Comparison of ENCODE assay signal across 29 cellular contexts in the genomic region with DNA sequence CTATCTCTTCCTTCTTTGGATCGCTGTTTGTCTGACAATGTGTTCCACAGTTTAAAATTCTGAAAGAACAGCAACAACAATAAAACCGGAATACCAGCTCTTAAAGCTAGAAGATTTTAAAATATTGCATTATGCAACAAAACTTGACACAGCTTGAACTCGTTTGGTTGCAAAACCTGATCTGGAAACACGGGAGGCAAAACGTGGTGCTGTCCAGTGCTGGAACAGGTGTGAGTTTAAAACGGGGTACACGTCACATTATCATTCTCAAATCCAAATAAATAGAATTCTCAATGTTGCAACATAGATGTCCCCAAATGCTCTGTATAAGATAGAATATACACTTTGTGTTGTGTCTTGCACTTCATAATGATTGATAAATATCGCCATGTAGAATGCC.
DNase-seq lines count a peak whose midpoint lies in the region; TF ChIP-seq lines count a peak whose summit lies in the region.
"Had no signal": no experiment of that assay in that cellular context is flagged by ENCODE, and none has a peak within 500 bp of the region (broad histone marks: within the 10 kb centered on the region; RNA-seq: fewer than 3 reads in every experiment).

No MANE protein-coding gene starts in this region.

- no peaks in the 10 kb centered on the region for H3K9me3 ChIP-seq in colonic mucosa
- H3K9me3 ChIP-seq in WERI-Rb-1 (ENCODE audit: severe bottlenecking): no peaks in the 10 kb centered on the region
- H3K9me3 ChIP-seq: heart left ventricle, left ventricle myocardium inferior, spleen, tibial nerve had no signal

- TF ChIP-seq RAD21 in Ishikawa (IDR thresholded peaks at IDR 0.05; ENCODE audit: low read depth): no peak

- no peak overlapping the region for H3K4me3 Mint-ChIP-seq in activated naive CD4-positive, alpha-beta T cell treated with anti-CD3 and anti-CD28 coated beads, Interleukin-2, amount 50 U/mL, for 24 hours
- peak overlapping the region; percentile 30 for H3K4me3 Mint-ChIP-seq in activated naive CD8-positive, alpha-beta T cell
- H3K4me3 Mint-ChIP-seq: activated naive CD8-positive, alpha-beta T cell treated with anti-CD3 and anti-CD28 coated beads, Interleukin-2, amount 10 ng/mL, durations not matched to agents 7 days and 5 days; activated T-cell treated with anti-CD3 and anti-CD28 coated beads, Interleukin-2, amount 50 U/mL, for 4 hours; CD8-positive, alpha-beta memory T cell; endodermal cell; naive B cell had no signal

- no peak overlapping the region for H3K4me3 ChIP-seq in colonic mucosa
- H3K4me3 ChIP-seq in WERI-Rb-1 (ENCODE audit: low read depth, low read length): no peak overlapping the region
- H3K4me3 ChIP-seq: heart left ventricle, left ventricle myocardium inferior, spleen, tibial nerve had no signal

- DNase-seq in activated naive CD4-positive, alpha-beta T cell (lab: John Stamatoyannopoulos, UW): no peak
- DNase-seq in myocyte (ENCODE audit: low read depth) (peak; percentile 13), colonic mucosa (no peak), WERI-Rb-1 (no peak)
- no peak for DNase-seq in effector CD8-positive, alpha-beta T cell (lab: John Stamatoyannopoulos, UW)
- DNase-seq: activated CD4-positive, CD25-positive, alpha-beta regulatory T cell treated with anti-CD3 and anti-CD28 coated beads, Interleukin-2, amount 50 U/mL, for 72 hours; activated naive CD8-positive, alpha-beta T cell treated with anti-CD3 and anti-CD28 coated beads, Interleukin-2, amount 10 ng/mL, durations not matched to agents 7 days and 5 days; activated T-cell treated with anti-CD3 and anti-CD28 coated beads, Interleukin-2, amount 50 U/mL, for 4 hours; caudate nucleus; CD8-positive, alpha-beta memory T cell; endodermal cell; foreskin melanocyte; heart left ventricle; islet precursor cell; left ventricle myocardium inferior; naive B cell; NCI-H1436; NCI-H2081; NCI-H526 treated with DMSO at 0.1 percent for 48 hours; PC-3; right cardiac atrium; spleen; stimulated activated CD4-positive, alpha-beta T cell treated with anti-CD3 and anti-CD28 coated beads, Interleukin-2, amount 100 ng/mL, for 24 hours; stimulated activated CD8-positive, alpha-beta memory T cell treated with anti-CD3 and anti-CD28 coated beads, Interleukin-4, amount 100 ng/mL, for 48 hours; T-helper 2 cell had no signal

- H3K36me3 ChIP-seq in colonic mucosa (no peaks in the 10 kb centered on the region), WERI-Rb-1 (no peaks in the 10 kb centered on the region)
- H3K36me3 ChIP-seq: heart left ventricle, spleen, tibial nerve had no signal

- no peak for TF ChIP-seq EP300 in Ishikawa (IDR thresholded peaks at IDR 0.05; ENCODE audit: borderline replicate concordance)

- no peak overlapping the region for H3K27ac ChIP-seq in colonic mucosa
- H3K27ac ChIP-seq in WERI-Rb-1: no peak overlapping the region
- H3K27ac ChIP-seq: heart left ventricle, left ventricle myocardium inferior, spleen, tibial nerve had no signal

- H3K36me3 Mint-ChIP-seq in activated naive CD4-positive, alpha-beta T cell treated with anti-CD3 and anti-CD28 coated beads, Interleukin-2, amount 50 U/mL, for 24 hours: peaks cover 10% of the 10 kb centered on the region
- peaks cover 10% of the 10 kb centered on the region for H3K36me3 Mint-ChIP-seq in activated naive CD8-positive, alpha-beta T cell

- H3K9ac ChIP-seq in colonic mucosa (ENCODE audit: low read depth in 2 of 2, low read length in 2 of 2): no peak overlapping the region

- H3K27me3 Mint-ChIP-seq in activated naive CD4-positive, alpha-beta T cell treated with anti-CD3 and anti-CD28 coated beads, Interleukin-2, amount 50 U/mL, for 24 hours: no peaks in the 10 kb centered on the region
- H3K27me3 Mint-ChIP-seq in activated naive CD8-positive, alpha-beta T cell: no peaks in the 10 kb centered on the region
- H3K27me3 Mint-ChIP-seq: activated naive CD8-positive, alpha-beta T cell treated with anti-CD3 and anti-CD28 coated beads, Interleukin-2, amount 10 ng/mL, durations not matched to agents 7 days and 5 days; naive B cell had no signal

- H3K4me1 Mint-ChIP-seq in activated naive CD4-positive, alpha-beta T cell treated with anti-CD3 and anti-CD28 coated beads, Interleukin-2, amount 50 U/mL, for 24 hours: peaks cover 41% of the 10 kb centered on the region
- peaks cover 43% of the 10 kb centered on the region for H3K4me1 Mint-ChIP-seq in activated naive CD8-positive, alpha-beta T cell (ENCODE audit: low read depth)
- H3K4me1 Mint-ChIP-seq: endodermal cell, naive B cell had no signal

- H3K27me3 ChIP-seq in colonic mucosa (no peaks in the 10 kb centered on the region), WERI-Rb-1 (ENCODE audit: insufficient read depth, low read depth, severe bottlenecking) (no peaks in the 10 kb centered on the region)
- H3K27me3 ChIP-seq: heart left ventricle, spleen, tibial nerve had no signal

- no peaks in the 10 kb centered on the region for H3K9me3 Mint-ChIP-seq in activated naive CD4-positive, alpha-beta T cell treated with anti-CD3 and anti-CD28 coated beads, Interleukin-2, amount 50 U/mL, for 24 hours
- no peaks in the 10 kb centered on the region for H3K9me3 Mint-ChIP-seq in activated naive CD8-positive, alpha-beta T cell (ENCODE audit: low read depth)
- H3K9me3 Mint-ChIP-seq: activated naive CD8-positive, alpha-beta T cell treated with anti-CD3 and anti-CD28 coated beads, Interleukin-2, amount 10 ng/mL, durations not matched to agents 7 days and 5 days; activated T-cell treated with anti-CD3 and anti-CD28 coated beads, Interleukin-2, amount 50 U/mL, for 4 hours; CD8-positive, alpha-beta memory T cell; endodermal cell; naive B cell had no signal

- TF ChIP-seq CTCF in colonic mucosa (IDR thresholded peaks at IDR 0.05) (no peak), WERI-Rb-1 (IDR thresholded peaks at IDR 0.05; ENCODE audit: low read depth, low read length) (no peak)

- no peaks in the 10 kb centered on the region for H3K4me1 ChIP-seq in colonic mucosa
- H3K4me1 ChIP-seq: heart left ventricle, left ventricle myocardium inferior, spleen, tibial nerve had no signal

- peak overlapping the region; percentile 57 for H3K27ac Mint-ChIP-seq in activated naive CD4-positive, alpha-beta T cell treated with anti-CD3 and anti-CD28 coated beads, Interleukin-2, amount 50 U/mL, for 24 hours
- peak overlapping the region; percentile 84 for H3K27ac Mint-ChIP-seq in activated naive CD8-positive, alpha-beta T cell
- H3K27ac Mint-ChIP-seq: activated naive CD8-positive, alpha-beta T cell treated with anti-CD3 and anti-CD28 coated beads, Interleukin-2, amount 10 ng/mL, durations not matched to agents 7 days and 5 days; CD8-positive, alpha-beta memory T cell; endodermal cell; naive B cell had no signal

- intact Hi-C loops in colonic mucosa (cut with DNase I): no loop called here

TF ChIP-seq in Ishikawa, 13 proteins besides CTCF, POLR2A, EP300 and RAD21:
- TF ChIP-seq CEBPB (IDR thresholded peaks at IDR 0.05): peak; percentile 46; the same call in 1 of the 2 replicates
- no peak for TF ChIP-seq EGR1 (IDR thresholded peaks at IDR 0.05)
- TF ChIP-seq REST (IDR thresholded peaks at IDR 0.05; ENCODE audit: low read depth): peak; percentile 76
- no peak for TF ChIP-seq MAX (IDR thresholded peaks at IDR 0.05)
TF ChIP-seq in Ishikawa: peak in this region for 2.
